ENCODE assay signal across 17 cellular contexts in the genomic region with DNA sequence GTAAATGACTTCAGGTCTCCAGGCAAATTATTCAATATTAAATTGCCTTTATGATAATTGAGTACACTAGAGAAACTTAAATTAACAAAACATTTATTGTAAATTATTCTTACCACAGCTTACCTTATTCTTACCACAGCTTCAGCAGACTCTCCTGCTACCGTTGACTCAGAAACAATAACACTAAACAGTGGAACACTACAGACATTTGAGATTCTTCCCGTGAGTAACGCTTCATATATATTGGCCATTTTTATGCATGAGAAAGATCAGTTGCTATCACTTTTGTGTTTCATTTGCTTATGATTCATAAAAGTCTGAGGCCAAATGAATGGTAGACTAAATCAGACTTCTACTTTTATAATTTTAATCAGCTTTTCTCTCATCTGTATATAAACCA.
"Had no signal": no experiment of that assay in that cellular context is flagged by ENCODE, and none has a peak within 500 bp of the region (broad histone marks: within the 10 kb centered on the region; RNA-seq: fewer than 3 reads in every experiment).

No MANE protein-coding gene starts in this region.

- H3K4me3 Mint-ChIP-seq: central memory CD8-positive, alpha-beta T cell; natural killer cell treated with Interleukin-12 subunit alpha and Interleukin-12 subunit beta and Interleukin-15 and Interleukin-18, amount 100 ng/mL, for 72 hours; type B pancreatic cell had no signal

- H3K4me1 ChIP-seq: esophagus squamous epithelium had no signal

- DNase-seq: activated CD4-positive, CD25-positive, alpha-beta regulatory T cell; activated naive CD4-positive, alpha-beta T cell treated with anti-CD3 and anti-CD28 coated beads, Interleukin-2, amount 50 U/mL, for 16 hours; brain microvascular endothelial cell; cortex of kidney; effector CD4-positive, alpha-beta T cell; esophagus squamous epithelium; kidney glomerular epithelial cell; left ventricle myocardium superior; mesenchymal stem cell; SK-N-SH; stimulated activated CD4-positive, alpha-beta T cell treated with anti-CD3 and anti-CD28 coated beads, Interleukin-2, amount 100 ng/mL, for 48 hours; stimulated activated naive CD4-positive, alpha-beta T cell treated with Interleukin-2 at 50 U/mL for 16 hours; T-helper 2 cell had no signal

- H3K27me3 Mint-ChIP-seq: central memory CD8-positive, alpha-beta T cell; natural killer cell treated with Interleukin-12 subunit alpha and Interleukin-12 subunit beta and Interleukin-15 and Interleukin-18, amount 100 ng/mL, for 72 hours; type B pancreatic cell had no signal

- ATAC-seq: left ventricle myocardium superior; natural killer cell treated with Interleukin-12 subunit alpha and Interleukin-12 subunit beta and Interleukin-15 and Interleukin-18, amount 100 ng/mL, for 72 hours had no signal

- H3K27ac Mint-ChIP-seq: activated T-helper 2 cell treated with anti-CD3 and anti-CD28 coated beads, Interferon-gamma antibody, Interleukin-2, Interleukin-4, amounts not matched to agents 10 μg/mL and 5 μg/mL and 100 μg/mL, durations not matched to agents 14 hours and 24 hours and 36 hours; type B pancreatic cell had no signal

- H3K9me3 ChIP-seq: esophagus squamous epithelium, SK-N-SH had no signal

- H3K9me3 Mint-ChIP-seq: activated T-helper 2 cell treated with anti-CD3 and anti-CD28 coated beads, Interferon-gamma antibody, Interleukin-2, Interleukin-4, amounts not matched to agents 10 μg/mL and 5 μg/mL and 100 μg/mL, durations not matched to agents 14 hours and 24 hours and 36 hours; central memory CD8-positive, alpha-beta T cell; natural killer cell treated with Interleukin-12 subunit alpha and Interleukin-12 subunit beta and Interleukin-15 and Interleukin-18, amount 100 ng/mL, for 72 hours; type B pancreatic cell had no signal

- H3K27ac ChIP-seq: brain microvascular endothelial cell, esophagus squamous epithelium had no signal

- H3K9me2 ChIP-seq: SK-N-SH had no signal

- H3K4me2 ChIP-seq: SK-N-SH had no signal

- H3K9ac ChIP-seq: SK-N-SH had no signal

- H3K4me3 ChIP-seq: esophagus squamous epithelium had no signal

- H3K27me3 ChIP-seq: brain microvascular endothelial cell, esophagus squamous epithelium had no signal
